Comparison of ENCODE assay signal across 8 cellular contexts in genomic region chr10:24920907-24921881, GRCh38.
DNase-seq lines count a peak whose midpoint lies in the region; TF ChIP-seq lines count a peak whose summit lies in the region.

No MANE protein-coding gene starts in this region.

- H3K27ac ChIP-seq in HEK293 (ENCODE audit: extremely low read depth, low read depth, low read length), result no peak overlapping the region
- H3K27ac ChIP-seq in angular gyrus (ENCODE audit: low read depth, low read length), result peak overlapping the region; percentile 60

- CTCF ChIA-PET in HEK293 (lab: Yijun Ruan, JAX), result no interaction called here

- H3K4me3 ChIP-seq in HEK293 (ENCODE audit: low read depth, low read length), result no peak overlapping the region

- POLR2A ChIA-PET in HEK293 (lab: Yijun Ruan, JAX), result no interaction called here

- H3K9me3 ChIP-seq in HEK293 (ENCODE audit: control insufficient read depth, insufficient read depth, low read depth, low read length), result no peaks in the 10 kb centered on the region

- no peaks in the 10 kb centered on the region for H3K36me3 ChIP-seq in HEK293 (ENCODE audit: control insufficient read depth in 2 of 2, insufficient read depth in 1 of 2, low read length in 2 of 2)

- no peak for TF ChIP-seq CTCF in HEK293 (tag by site-specific recombination; IDR thresholded peaks at IDR 0.05)

- DNase-seq in GM04504 (ENCODE audit: low read depth) (peak; percentile 90), NOMO-1 treated with DMSO at 0.1 percent for 48 hours (lab: John Stamatoyannopoulos, UW; ENCODE audit: unreplicated experiment) (peak; percentile 59), inferior parietal cortex (ENCODE audit: extremely low spot score) (peak; percentile 82), HuH-7 (ENCODE audit: low spot score) (no peak), D341Med (ENCODE audit: low spot score) (no peak)
- DNase-seq in stimulated activated CD4-positive, alpha-beta T cell treated with anti-CD3 and anti-CD28 coated beads, Interleukin-1b, Interleukin-23, amount 100 ng/mL, for 24 hours (ENCODE audit: low read depth in 4 of 4, low spot score in 1 of 4), result peak; percentile 17 to 59 (median 42)

- H3K4me1 ChIP-seq in HEK293 (ENCODE audit: control insufficient read depth, insufficient read depth, low read length), result no peaks in the 10 kb centered on the region

TF ChIP-seq in HEK293, 187 proteins besides CTCF, POLR2A, EP300 and RAD21:
- TF ChIP-seq RBAK (tag by site-specific recombination; IDR thresholded peaks at IDR 0.05) (peak; percentile 56; the same call in 1 of the 2 replicates), EGR2 (tag by site-specific recombination; IDR thresholded peaks at IDR 0.05; ENCODE audit: low read depth) (0 out of 2 replicates have a peak, but pooled peaks have one; percentile 11), ZNF664 (tag by site-specific recombination; IDR thresholded peaks at IDR 0.05) (0 out of 2 replicates have a peak, but pooled peaks have one; percentile 19), ZNF354C (tag by site-specific recombination; IDR thresholded peaks at IDR 0.05; ENCODE audit: borderline replicate concordance, low read depth) (no peak)

Comparison
In these comparisons a context has a peak if more than half of its experiments do, and no peak if none do; other contexts are left out.
1. DNase-seq: peak in GM04504 (single experiment), NOMO-1 treated with DMSO at 0.1 percent for 48 hours (single experiment), inferior parietal cortex (single experiment) and stimulated activated CD4-positive, alpha-beta T cell treated with anti-CD3 and anti-CD28 coated beads, Interleukin-1b, Interleukin-23, amount 100 ng/mL, for 24 hours (4 of 4); none in HuH-7 (single experiment) and D341Med (single experiment).